In genomic region chr1:109930252-109930993, GRCh38 we compare ENCODE assay signal across 10 cellular contexts. TPM values are rescaled to one million over a fixed set of nuclear protein-coding genes. Genes with fewer than 3 reads are reported as not detected.
DNase-seq lines count a peak whose midpoint lies in the region; ATAC-seq, FAIRE-seq and TF ChIP-seq lines count a peak whose summit lies in the region.
"Had no signal": no experiment of that assay in that cellular context is flagged by ENCODE, and none has a peak within 500 bp of the region (broad histone marks: within the 10 kb centered on the region; RNA-seq: fewer than 3 reads in every experiment).

No MANE protein-coding gene starts in this region.

- H4K20me1 ChIP-seq in endothelial cell of umbilical vein (replicated peaks; ENCODE audit: control insufficient read depth, extremely low read depth, insufficient read depth, low read length): no peaks in the 10 kb centered on the region

- H3K9me3 ChIP-seq in endothelial cell of umbilical vein (replicated peaks; ENCODE audit: control insufficient read depth, insufficient read depth, low read length): no peaks in the 10 kb centered on the region
- no peaks in the 10 kb centered on the region for H3K9me3 ChIP-seq in parathyroid adenoma (ENCODE audit: control insufficient read depth, low read length)
- H3K9me3 ChIP-seq in upper lobe of right lung: no peaks in the 10 kb centered on the region
- H3K9me3 ChIP-seq in MG63: peaks cover 7% of the 10 kb centered on the region

- peaks cover 11% of the 10 kb centered on the region for H3K4me1 ChIP-seq in endothelial cell of umbilical vein (ENCODE audit: control insufficient read depth, extremely low read depth, insufficient read depth, low read length)
- peaks cover 10% of the 10 kb centered on the region for H3K4me1 ChIP-seq in parathyroid adenoma
- H3K4me1 ChIP-seq in upper lobe of right lung: peaks cover 59% of the 10 kb centered on the region

- TSS peak; percentile 40 for BruUV-seq in endothelial cell of umbilical vein (replicated peaks; lab: Mats Ljungman, UMichigan)

- H3K4me2 ChIP-seq in endothelial cell of umbilical vein (ENCODE audit: insufficient read depth, low read length) (no peak overlapping the region), parathyroid adenoma (ENCODE audit: low read length) (peak overlapping the region; percentile 57)

- no peak for TF ChIP-seq CTCF in endothelial cell of umbilical vein (IDR thresholded peaks at IDR 0.05; ENCODE audit: extremely low read depth in 1 of 2, insufficient read depth in 1 of 2, low read depth in 1 of 2, low read length in 2 of 2)
- TF ChIP-seq CTCF in parathyroid adenoma (IDR thresholded peaks at IDR 0.05): no peak
- no peak for TF ChIP-seq CTCF in upper lobe of right lung (IDR thresholded peaks at IDR 0.05)

- H3K27ac ChIP-seq in endothelial cell of umbilical vein (ENCODE audit: insufficient read depth, low read depth, low read length) (no peak overlapping the region), parathyroid adenoma (peak overlapping the region; percentile 84), upper lobe of right lung (peak overlapping the region; percentile 70)

- ATAC-seq in left ventricle myocardium superior (no peak), upper lobe of right lung (no peak), HG02885 (IDR thresholded peaks at IDR 0.05; ENCODE audit: poor library complexity, unreplicated experiment) (no peak)

- no peaks in the 10 kb centered on the region for H3K9me1 ChIP-seq in endothelial cell of umbilical vein (replicated peaks; ENCODE audit: control insufficient read depth, extremely low read depth, insufficient read depth, low read length)

- H3K4me3 ChIP-seq in endothelial cell of umbilical vein (replicated peaks in 1 of 3; ENCODE audit: insufficient read depth in 1 of 3, low read depth in 1 of 3, low read length in 3 of 3): no peak overlapping the region
- H3K4me3 ChIP-seq in parathyroid adenoma (ENCODE audit: low read depth, low read length): no peak overlapping the region
- no peak overlapping the region for H3K4me3 ChIP-seq in upper lobe of right lung
- H3K4me3 ChIP-seq in MG63: no peak overlapping the region

- TF ChIP-seq POLR2A in endothelial cell of umbilical vein (IDR thresholded peaks at IDR 0.05; ENCODE audit: low read depth, low read length): no peak

- DNase-seq in cardiac septum (ENCODE audit: low spot score) (peak; percentile 66), left ventricle myocardium superior (no peak), endothelial cell of umbilical vein (ENCODE audit: low read depth, low spot score) (no peak), upper lobe of right lung (no peak), MG63 (no peak), DMS79 treated with DMSO at 0.1 percent for 48 hours (lab: John Stamatoyannopoulos, UW) (no peak)
- DNase-seq: activated gamma-delta T cell, cortex of kidney had no signal

- no peaks in the 10 kb centered on the region for H3K79me2 ChIP-seq in endothelial cell of umbilical vein (ENCODE audit: control insufficient read depth, insufficient read depth, low read length)
- no peaks in the 10 kb centered on the region for H3K79me2 ChIP-seq in parathyroid adenoma

- H3K27me3 ChIP-seq in endothelial cell of umbilical vein (ENCODE audit: control insufficient read depth in 2 of 2, insufficient read depth in 2 of 2, low read length in 2 of 2): no peaks in the 10 kb centered on the region
- no peaks in the 10 kb centered on the region for H3K27me3 ChIP-seq in parathyroid adenoma (ENCODE audit: control insufficient read depth, insufficient read depth, low read length)
- no peaks in the 10 kb centered on the region for H3K27me3 ChIP-seq in upper lobe of right lung
- no peaks in the 10 kb centered on the region for H3K27me3 ChIP-seq in MG63

- POLR2A ChIA-PET in endothelial cell of umbilical vein (lab: Charles Lee): no interaction called here

- H3K9ac ChIP-seq in endothelial cell of umbilical vein (replicated peaks; ENCODE audit: extremely low read depth, insufficient read depth, low read length) (no peak overlapping the region), parathyroid adenoma (no peak overlapping the region)

- CTCF ChIA-PET in endothelial cell of umbilical vein (lab: Charles Lee): interaction anchor here (0.8 to 3.6 kb wide), 5 partner anchors 54 to 300 kb away, joined by 3 to 21 read pairs (median 4); partner anchors contain the start of gene AHCYL1

- no peak overlapping the region for H2AFZ ChIP-seq in endothelial cell of umbilical vein (ENCODE audit: low read depth, low read length)
- peak overlapping the region; percentile 82 for H2AFZ ChIP-seq in parathyroid adenoma

- peaks cover 0 to 24% of the 10 kb centered on the region in 2 experiments for H3K36me3 ChIP-seq in endothelial cell of umbilical vein (ENCODE audit: control insufficient read depth in 2 of 2, extremely low read depth in 1 of 2, insufficient read depth in 2 of 2, low read length in 2 of 2)
- no peaks in the 10 kb centered on the region for H3K36me3 ChIP-seq in parathyroid adenoma (ENCODE audit: control insufficient read depth, insufficient read depth, low read length)
- peaks cover 39% of the 10 kb centered on the region for H3K36me3 ChIP-seq in upper lobe of right lung
- H3K36me3 ChIP-seq in MG63: peaks cover 69% of the 10 kb centered on the region

- FAIRE-seq in endothelial cell of umbilical vein (lab: Jason Lieb, UNC): no peak

- intact Hi-C loops in cardiac septum (cut with DNase I): no loop called here
- intact Hi-C loops in left ventricle myocardium superior (cut with micrococcal nuclease): no loop called here
- intact Hi-C loops in endothelial cell of umbilical vein (cut with micrococcal nuclease): loop anchor here (5.0 kb wide), 2 partner anchors 47 to 138 kb away; no protein-coding TSS in a partner anchor
- intact Hi-C loops in upper lobe of right lung (cut with DNase I): no loop called here

- dilution Hi-C loops in endothelial cell of umbilical vein (cut with MboI; ENCODE audit: extremely low pct_ligation_motif_present, low sequenced_read_pairs): no loop called here

TF ChIP-seq in endothelial cell of umbilical vein, 7 proteins besides CTCF, POLR2A, EP300 and RAD21:
- TF ChIP-seq POLR2AphosphoS5 (IDR thresholded peaks at IDR 0.05; ENCODE audit: insufficient read depth, low read depth, low read length) (no peak), MYC (IDR thresholded peaks at IDR 0.05; ENCODE audit: low read depth, low read length) (no peak), MAX (IDR thresholded peaks at IDR 0.05; ENCODE audit: insufficient read depth, insufficient read length) (no peak), FOS (IDR thresholded peaks at IDR 0.05; ENCODE audit: borderline replicate concordance, insufficient read depth, low read length) (no peak), EZH2 (IDR thresholded peaks at IDR 0.05; ENCODE audit: borderline replicate concordance, low read depth, low read length, severe bottlenecking) (no peak), GATA2 (IDR thresholded peaks at IDR 0.05; ENCODE audit: insufficient read depth, insufficient read length, low read depth, low read length) (no peak), JUN (IDR thresholded peaks at IDR 0.05; ENCODE audit: borderline replicate concordance, insufficient read depth, insufficient read length, low read depth) (no peak)

RNA-seq across cellular contexts. Expression of gene CSF1, which starts 19.8 kb away (rescaled TPM):
- total RNA-seq in cardiac septum (16.7 TPM), left ventricle myocardium superior (14.9 TPM), endothelial cell of umbilical vein (22.7 and 28.9 TPM in 2 replicates), upper lobe of right lung (79.8 TPM)
- polyA plus RNA-seq in endothelial cell of umbilical vein: 23.3 and 24.5 TPM in 2 replicates
- 18.0 and 21.7 TPM in 2 replicates for polyA plus RNA-seq in endothelial cell of umbilical vein (2011; cell fraction: cytosol; rRNA removed)
- polyA plus RNA-seq in endothelial cell of umbilical vein (2011; cell fraction: nucleus; rRNA removed): 17.9 and 23.3 TPM in 2 replicates
- 18.7 and 20.5 TPM in 2 replicates for polyA plus RNA-seq in endothelial cell of umbilical vein (2012)
- polyA minus RNA-seq in endothelial cell of umbilical vein: 10.2 and 22.5 TPM in 2 replicates
- polyA minus RNA-seq in endothelial cell of umbilical vein (2011; cell fraction: cytosol; rRNA and poly(A)+ RNA removed): 1.6 TPM
- 5.8 and 10.2 TPM in 2 replicates for polyA minus RNA-seq in endothelial cell of umbilical vein (2011; cell fraction: nucleus; rRNA and poly(A)+ RNA removed)
- total RNA-seq in MG63 (2014; rRNA removed; shearing (Covaris generic); ENCODE audit: low replicate concordance): 155 and 224 TPM in 2 replicates

RNA-seq across cellular contexts. Expression of gene AHCYL1, which starts 54.1 kb away (rescaled TPM):
- 53.6 TPM for total RNA-seq in cardiac septum
- total RNA-seq in left ventricle myocardium superior: 43.8 TPM
- total RNA-seq in endothelial cell of umbilical vein: 64.3 and 74.2 TPM in 2 replicates
- polyA plus RNA-seq in endothelial cell of umbilical vein: 41.6 and 49.2 TPM in 2 replicates
- polyA plus RNA-seq in endothelial cell of umbilical vein (2011; cell fraction: cytosol; rRNA removed): 47.9 and 49.6 TPM in 2 replicates
- polyA plus RNA-seq in endothelial cell of umbilical vein (2011; cell fraction: nucleus; rRNA removed): 70.1 and 77.1 TPM in 2 replicates
- 64.2 and 71.4 TPM in 2 replicates for polyA plus RNA-seq in endothelial cell of umbilical vein (2012)
- polyA minus RNA-seq in endothelial cell of umbilical vein: 71.5 and 72.6 TPM in 2 replicates
- 51.2 TPM for polyA minus RNA-seq in endothelial cell of umbilical vein (2011; cell fraction: cytosol; rRNA and poly(A)+ RNA removed)
- polyA minus RNA-seq in endothelial cell of umbilical vein (2011; cell fraction: nucleus; rRNA and poly(A)+ RNA removed): 26.4 and 37.0 TPM in 2 replicates
- 91.7 TPM for total RNA-seq in upper lobe of right lung
- 55.4 and 64.5 TPM in 2 replicates for total RNA-seq in MG63 (2014; rRNA removed; shearing (Covaris generic); ENCODE audit: low replicate concordance)
